17 cellular contexts compared by ENCODE assay signal in the genomic region with DNA sequence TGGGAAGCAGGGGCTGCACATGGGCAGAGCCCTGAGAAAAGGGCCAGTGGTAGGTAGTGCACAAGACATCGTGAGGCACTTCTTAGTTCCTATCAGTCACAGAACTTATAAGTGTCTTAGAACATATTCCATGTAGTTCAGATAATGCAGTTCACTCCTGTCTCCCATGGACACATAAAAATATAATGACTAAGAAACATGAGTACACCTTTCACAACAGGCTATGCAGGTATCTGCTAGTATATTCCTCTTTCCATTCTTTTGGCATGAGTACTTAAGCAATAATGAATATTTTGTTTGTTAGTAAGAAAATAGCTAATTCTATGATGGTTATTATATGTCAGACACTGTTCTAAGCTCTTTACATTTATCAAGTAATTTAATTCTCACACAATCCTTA.
DNase-seq lines count a peak whose midpoint lies in the region; ATAC-seq and TF ChIP-seq lines count a peak whose summit lies in the region.
"Had no signal": no experiment of that assay in that cellular context is flagged by ENCODE, and none has a peak within 500 bp of the region (broad histone marks: within the 10 kb centered on the region; RNA-seq: fewer than 3 reads in every experiment).

No MANE protein-coding gene starts in this region.

- H3K27me3 ChIP-seq in RWPE2 (ENCODE audit: insufficient read depth, poor library complexity, severe bottlenecking) (no peaks in the 10 kb centered on the region), neural cell (ENCODE audit: insufficient read depth, low read depth, low read length) (no peaks in the 10 kb centered on the region)

- H3K4me1 ChIP-seq in RWPE2 (ENCODE audit: insufficient read depth, poor library complexity, severe bottlenecking), result no peaks in the 10 kb centered on the region
- H3K4me1 ChIP-seq: HAP-1 had no signal

- H3K36me3 ChIP-seq in RWPE2 (ENCODE audit: low read depth), result no peaks in the 10 kb centered on the region
- no peaks in the 10 kb centered on the region for H3K36me3 ChIP-seq in neural cell (ENCODE audit: insufficient read depth, low read length)
- H3K36me3 ChIP-seq: HAP-1 had no signal

- no peak for TF ChIP-seq RAD21 in neural cell (conservative IDR thresholded peaks at IDR 0.05)

- H3K4me2 ChIP-seq in neural cell (ENCODE audit: low read length), result no peak overlapping the region

- CTCF ChIA-PET in RWPE1 (lab: Yijun Ruan, JAX), result no interaction called here

- H3K27ac ChIP-seq in RWPE1, result no peak overlapping the region
- no peak overlapping the region for H3K27ac ChIP-seq in RWPE2 (ENCODE audit: poor library complexity, severe bottlenecking)
- H3K27ac ChIP-seq in neural cell (ENCODE audit: low read length), result peak overlapping the region; percentile 86

- TF ChIP-seq CTCF in RWPE1 (conservative IDR thresholded peaks at IDR 0.05; ENCODE audit: low read depth) (no peak), RWPE2 (IDR thresholded peaks at IDR 0.05; ENCODE audit: poor library complexity, severe bottlenecking) (no peak), epithelial cell of esophagus (IDR thresholded peaks at IDR 0.05; ENCODE audit: insufficient read depth, low read depth, low read length, missing control alignments) (no peak), neural cell (IDR thresholded peaks at IDR 0.05; ENCODE audit: poor library complexity, severe bottlenecking) (no peak)

- no peak for TF ChIP-seq EP300 in neural cell (conservative IDR thresholded peaks at IDR 0.05; ENCODE audit: poor library complexity, severe bottlenecking)

- no peak overlapping the region for H2AFZ ChIP-seq in neural cell (ENCODE audit: low read depth, low read length)

- DNase-seq in RWPE1 (ENCODE audit: low spot score) (peak; percentile 1), RWPE2 (ENCODE audit: low spot score) (no peak), epithelial cell of esophagus (ENCODE audit: low read depth) (peak; percentile 77), dedifferentiated amniotic fluid mesenchymal stem cell (ENCODE audit: extremely low spot score) (no peak)
- no peak for DNase-seq in activated T-cell treated with anti-CD3 and anti-CD28 coated beads, Interleukin-2, amount 50 U/mL, for 48 hours
- DNase-seq: C1 segment of cervical spinal cord; Calu3; CD4-positive, alpha-beta memory T cell; COR-L47; DMS53; DMS79 treated with DMSO at 0.1 percent for 48 hours; GF-D8; GOT3; HFFc6 had no signal

- H3F3A ChIP-seq in neural cell (ENCODE audit: insufficient read depth, low read length, poor library complexity, severe bottlenecking), result peaks cover 11% of the 10 kb centered on the region

- H3K79me2 ChIP-seq in neural cell (replicated peaks; ENCODE audit: insufficient read depth, low read length), result no peaks in the 10 kb centered on the region

- ATAC-seq in RWPE2 (ENCODE audit: low read depth), result peak; percentile 66
- no peak for ATAC-seq in GM19351 (IDR thresholded peaks at IDR 0.05; ENCODE audit: unreplicated experiment)

- no peaks in the 10 kb centered on the region for H4K20me1 ChIP-seq in neural cell (ENCODE audit: insufficient read depth)

- no peak overlapping the region for H3K4me3 ChIP-seq in RWPE2 (ENCODE audit: severe bottlenecking)
- no peak overlapping the region for H3K4me3 ChIP-seq in epithelial cell of esophagus (ENCODE audit: low read length)
- no peak overlapping the region for H3K4me3 ChIP-seq in neural cell (ENCODE audit: low read length)
- H3K4me3 ChIP-seq: HAP-1 had no signal

- no peaks in the 10 kb centered on the region for H3K9me2 ChIP-seq in neural cell (ENCODE audit: insufficient read depth, low read length)

- H3K9me3 ChIP-seq in RWPE2 (ENCODE audit: severe bottlenecking), result no peaks in the 10 kb centered on the region
- H3K9me3 ChIP-seq in neural cell (ENCODE audit: low read length), result no peaks in the 10 kb centered on the region
- H3K9me3 ChIP-seq: HAP-1 had no signal

- POLR2A ChIA-PET in RWPE1 (lab: Yijun Ruan, JAX; ENCODE audit: low non-redundant PET), result no interaction called here

- peak overlapping the region; percentile 24 for H3K9ac ChIP-seq in neural cell (ENCODE audit: low read length)

TF ChIP-seq in neural cell, 6 proteins besides CTCF, POLR2A, EP300 and RAD21:
- TF ChIP-seq SMC3 (conservative IDR thresholded peaks at IDR 0.05; ENCODE audit: poor library complexity), result no peak
- TF ChIP-seq EZH2 (IDR thresholded peaks at IDR 0.05; ENCODE audit: borderline replicate concordance, insufficient read depth, low read length, poor library complexity, severe bottlenecking), result no peak
- no peak for TF ChIP-seq POLR2AphosphoS5 (IDR thresholded peaks at IDR 0.05)
- no peak for TF ChIP-seq TAF1 (IDR thresholded peaks at IDR 0.05; ENCODE audit: low read depth)
- TF ChIP-seq, protein P1, sequence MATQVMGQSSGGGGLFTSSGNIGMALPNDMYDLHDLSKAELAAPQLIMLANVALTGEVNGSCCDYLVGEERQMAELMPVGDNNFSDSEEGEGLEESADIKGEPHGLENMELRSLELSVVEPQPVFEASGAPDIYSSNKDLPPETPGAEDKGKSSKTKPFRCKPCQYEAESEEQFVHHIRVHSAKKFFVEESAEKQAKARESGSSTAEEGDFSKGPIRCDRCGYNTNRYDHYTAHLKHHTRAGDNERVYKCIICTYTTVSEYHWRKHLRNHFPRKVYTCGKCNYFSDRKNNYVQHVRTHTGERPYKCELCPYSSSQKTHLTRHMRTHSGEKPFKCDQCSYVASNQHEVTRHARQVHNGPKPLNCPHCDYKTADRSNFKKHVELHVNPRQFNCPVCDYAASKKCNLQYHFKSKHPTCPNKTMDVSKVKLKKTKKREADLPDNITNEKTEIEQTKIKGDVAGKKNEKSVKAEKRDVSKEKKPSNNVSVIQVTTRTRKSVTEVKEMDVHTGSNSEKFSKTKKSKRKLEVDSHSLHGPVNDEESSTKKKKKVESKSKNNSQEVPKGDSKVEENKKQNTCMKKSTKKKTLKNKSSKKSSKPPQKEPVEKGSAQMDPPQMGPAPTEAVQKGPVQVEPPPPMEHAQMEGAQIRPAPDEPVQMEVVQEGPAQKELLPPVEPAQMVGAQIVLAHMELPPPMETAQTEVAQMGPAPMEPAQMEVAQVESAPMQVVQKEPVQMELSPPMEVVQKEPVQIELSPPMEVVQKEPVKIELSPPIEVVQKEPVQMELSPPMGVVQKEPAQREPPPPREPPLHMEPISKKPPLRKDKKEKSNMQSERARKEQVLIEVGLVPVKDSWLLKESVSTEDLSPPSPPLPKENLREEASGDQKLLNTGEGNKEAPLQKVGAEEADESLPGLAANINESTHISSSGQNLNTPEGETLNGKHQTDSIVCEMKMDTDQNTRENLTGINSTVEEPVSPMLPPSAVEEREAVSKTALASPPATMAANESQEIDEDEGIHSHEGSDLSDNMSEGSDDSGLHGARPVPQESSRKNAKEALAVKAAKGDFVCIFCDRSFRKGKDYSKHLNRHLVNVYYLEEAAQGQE (IDR thresholded peaks at IDR 0.05; ENCODE audit: borderline replicate concordance), result no peak
- no peak for TF ChIP-seq MXI1 (conservative IDR thresholded peaks at IDR 0.05; ENCODE audit: poor library complexity, severe bottlenecking)
TF ChIP-seq in neural cell: peak in this region for 0.

Comparison
In these comparisons a context has a peak if more than half of its experiments do, and no peak if none do; other contexts are left out.
1. DNase-seq: peak in RWPE1 (single experiment) and epithelial cell of esophagus (single experiment); none in RWPE2 (single experiment), dedifferentiated amniotic fluid mesenchymal stem cell (single experiment) and activated T-cell treated with anti-CD3 and anti-CD28 coated beads, Interleukin-2, amount 50 U/mL, for 48 hours (0 of 2).